ENCODE assay signal across 12 cellular contexts in the genomic region with DNA sequence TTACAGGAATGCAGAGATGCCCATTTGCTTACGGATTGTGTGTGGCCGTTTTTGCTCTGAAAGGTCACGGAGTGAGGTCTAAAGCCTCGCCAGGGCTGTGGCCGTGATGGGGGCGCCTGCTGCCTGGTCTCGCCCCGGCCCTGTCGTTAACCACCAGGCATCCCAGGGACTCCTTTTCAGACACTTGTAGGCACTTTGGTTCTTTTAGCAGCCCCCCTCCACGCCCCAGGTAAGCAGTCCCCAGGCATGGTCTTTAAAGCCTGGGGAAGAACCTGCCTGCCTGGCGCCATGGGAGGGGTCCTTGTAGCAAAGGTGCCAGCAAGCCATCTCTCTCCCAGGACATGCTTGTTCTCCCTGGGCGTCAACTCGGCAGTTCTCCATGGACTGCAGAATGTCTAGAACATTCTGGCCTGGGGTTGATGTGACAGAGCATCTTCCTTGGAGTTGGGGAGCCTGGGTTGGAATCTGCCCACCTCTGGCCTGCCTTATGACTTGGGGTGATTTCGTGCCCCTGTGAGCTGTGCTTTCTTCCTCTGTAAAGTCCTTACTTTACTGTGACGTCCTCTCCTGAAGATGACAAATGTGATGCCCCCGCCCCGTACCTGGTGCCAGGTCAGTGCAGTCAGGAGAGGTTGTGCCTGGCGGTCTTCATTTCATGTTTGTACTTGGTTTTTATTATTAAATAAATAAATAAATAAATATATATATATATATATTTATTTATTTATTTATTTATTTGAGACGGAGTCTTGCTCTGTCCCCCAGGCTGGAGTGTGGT. TPM values are rescaled to one million over a fixed set of nuclear protein-coding genes. Genes with fewer than 3 reads are reported as not detected.
DNase-seq lines count a peak whose midpoint lies in the region; ATAC-seq, FAIRE-seq and TF ChIP-seq lines count a peak whose summit lies in the region.
"Had no signal": no experiment of that assay in that cellular context is flagged by ENCODE, and none has a peak within 500 bp of the region (broad histone marks: within the 10 kb centered on the region; RNA-seq: fewer than 3 reads in every experiment).

No MANE protein-coding gene starts in this region.

- peak overlapping the region; percentile 93 for H3K4me3 ChIP-seq in GM12878
- H3K4me3 ChIP-seq: uterus had no signal

- BruUV-seq in GM12878 (replicated peaks; lab: Mats Ljungman, UMichigan): no TSS peak

- peaks cover 38% of the 10 kb centered on the region for H3K4me1 Mint-ChIP-seq in activated naive CD4-positive, alpha-beta T cell treated with anti-CD3 and anti-CD28 coated beads, Interleukin-2, amount 10 ng/mL, durations not matched to agents 7 days and 5 days
- H3K4me1 Mint-ChIP-seq in stimulated activated naive CD8-positive, alpha-beta T cell treated with anti-CD3 and anti-CD28 coated beads, Interleukin-15, amount 100 ng/mL, for 72 hours: peaks cover 53% of the 10 kb centered on the region

- intact Hi-C loops in GM12878 (cut with micrococcal nuclease; ENCODE audit: unreplicated experiment): loop anchor here (10.0 kb wide), 1 partner anchor 153 kb away; the partner anchor contains the start of genes CEMP1 and PDPK1

- peak overlapping the region; percentile 42 for H3K9ac ChIP-seq in GM12878 (ENCODE audit: control insufficient read depth, insufficient read depth, low read length)

- TF ChIP-seq POLR2A in GM12878 (IDR thresholded peaks at IDR 0.05; ENCODE audit: low read depth, low read length): no peak

- no peak overlapping the region for H2AFZ ChIP-seq in GM12878 (ENCODE audit: control insufficient read depth, low read depth, low read length)

- H4K20me1 ChIP-seq in GM12878 (ENCODE audit: control insufficient read depth, insufficient read depth): peaks cover 7% of the 10 kb centered on the region; the same call in 1 of the 2 replicates

- H3K36me3 ChIP-seq in GM12878 (ENCODE audit: control insufficient read depth in 2 of 2, insufficient read depth in 2 of 2, low read length in 1 of 2): peaks cover 0 to 13% of the 10 kb centered on the region in 2 experiments; a peak in 2 of 4 replicates
- H3K36me3 ChIP-seq: uterus had no signal

- no peaks in the 10 kb centered on the region for H3K9me3 ChIP-seq in GM12878 (replicated peaks; ENCODE audit: control insufficient read depth, insufficient read depth, low read length)
- H3K9me3 ChIP-seq: uterus had no signal

- WGBS in GM12878 (ENCODE audit: insufficient coverage, insufficient replicate concordance, low lambda C conversion rate, missing lambda C conversion rate): 27% methylated on average over 19 of the region's 19 CpGs

- H3K36me3 Mint-ChIP-seq in activated naive CD4-positive, alpha-beta T cell treated with anti-CD3 and anti-CD28 coated beads, Interleukin-2, amount 10 ng/mL, durations not matched to agents 7 days and 5 days: peaks cover 13% of the 10 kb centered on the region

- H3K4me1 ChIP-seq in GM12878 (ENCODE audit: control insufficient read depth, insufficient read depth, low read length): peaks cover 6% of the 10 kb centered on the region

- H3K27ac ChIP-seq in GM12878 (ENCODE audit: control insufficient read depth, insufficient read depth): peak overlapping the region; percentile 75
- H3K27ac ChIP-seq: uterus had no signal

- no peak for DNase-seq in activated naive CD4-positive, alpha-beta T cell treated with anti-CD3 and anti-CD28 coated beads, Interleukin-2, amount 10 ng/mL, durations not matched to agents 7 days and 5 days
- DNase-seq in activated naive CD4-positive, alpha-beta T cell treated with Interleukin-2 at 50 U/mL for 16 hours: no peak
- DNase-seq in HuH-7.5 (ENCODE audit: low spot score): peak; percentile 3
- DNase-seq in GM12878 (ENCODE audit: low read depth, low spot score): no peak
- DNase-seq in stimulated activated naive CD8-positive, alpha-beta T cell treated with anti-CD3 and anti-CD28 coated beads, Interleukin-15, amount 100 ng/mL, for 72 hours: no peak
- DNase-seq in foreskin melanocyte: no peak
- DNase-seq in pons (ENCODE audit: low spot score): no peak
- DNase-seq: activated effector memory CD4-positive, alpha-beta T cell treated with Interleukin-2 at 50 U/mL for 16 hours; cerebellar nuclear complex; uterus had no signal

- no peak for TF ChIP-seq EP300 in GM12878 (IDR thresholded peaks at IDR 0.05; ENCODE audit: borderline replicate concordance in 1 of 2, control insufficient read depth in 1 of 2, low read depth in 2 of 2, low read length in 2 of 2)

- no peaks in the 10 kb centered on the region for H3K9me3 Mint-ChIP-seq in activated naive CD4-positive, alpha-beta T cell treated with anti-CD3 and anti-CD28 coated beads, Interleukin-2, amount 10 ng/mL, durations not matched to agents 7 days and 5 days
- no peaks in the 10 kb centered on the region for H3K9me3 Mint-ChIP-seq in stimulated activated naive CD8-positive, alpha-beta T cell treated with anti-CD3 and anti-CD28 coated beads, Interleukin-15, amount 100 ng/mL, for 72 hours

- in situ Hi-C loops in GM12878 (cut with MboI): no loop called here

- RAD21 ChIA-PET in GM12878 (lab: Charles Lee; ENCODE audit: unreplicated experiment): interaction anchor here (0.8 to 1.3 kb wide), 3 partner anchors 14 to 30 kb away, joined by 3 to 4 read pairs (median 4); no protein-coding TSS in a partner anchor

- SMC1A ChIA-PET in GM12878 (lab: Charles Lee; ENCODE audit: uncharacterized antibody, unreplicated experiment): interaction anchor here (1.3 kb wide), 1 partner anchor 31 kb away, joined by 3 read pairs; no protein-coding TSS in a partner anchor

- no peak for FAIRE-seq in GM12878 (lab: Jason Lieb, UNC)
- FAIRE-seq: G401.6 had no signal

- no peaks in the 10 kb centered on the region for H3K27me3 Mint-ChIP-seq in activated naive CD4-positive, alpha-beta T cell treated with anti-CD3 and anti-CD28 coated beads, Interleukin-2, amount 10 ng/mL, durations not matched to agents 7 days and 5 days
- no peaks in the 10 kb centered on the region for H3K27me3 Mint-ChIP-seq in stimulated activated naive CD8-positive, alpha-beta T cell treated with anti-CD3 and anti-CD28 coated beads, Interleukin-15, amount 100 ng/mL, for 72 hours

- peak; percentile 1; the same call in 1 of the 3 replicates for ATAC-seq in GM12878
- no peak for ATAC-seq in stimulated activated naive CD8-positive, alpha-beta T cell treated with anti-CD3 and anti-CD28 coated beads, Interleukin-15, amount 100 ng/mL, for 72 hours
- no peak for ATAC-seq in GM18861 (IDR thresholded peaks at IDR 0.05; ENCODE audit: unreplicated experiment)

- CTCF ChIA-PET in activated naive CD4-positive, alpha-beta T cell treated with anti-CD3 and anti-CD28 coated beads, Interleukin-2, amount 10 ng/mL, durations not matched to agents 7 days and 5 days (lab: Charles Lee): no interaction called here
- CTCF ChIA-PET in GM12878 (lab: Yijun Ruan, JAX): no interaction called here

- no peak for TF ChIP-seq RAD21 in GM12878 (IDR thresholded peaks at IDR 0.05; ENCODE audit: insufficient read depth, low read depth, low read length)

- peak overlapping the region; percentile 59 for H3K4me3 Mint-ChIP-seq in activated naive CD4-positive, alpha-beta T cell treated with anti-CD3 and anti-CD28 coated beads, Interleukin-2, amount 10 ng/mL, durations not matched to agents 7 days and 5 days
- peak overlapping the region; percentile 81 to 82 for H3K4me3 Mint-ChIP-seq in stimulated activated naive CD8-positive, alpha-beta T cell treated with anti-CD3 and anti-CD28 coated beads, Interleukin-15, amount 100 ng/mL, for 72 hours

- no peak for TF ChIP-seq CTCF in GM12878 (IDR thresholded peaks at IDR 0.05 in 2 of 3, conservative IDR thresholded peaks at IDR 0.05 in 1 of 3; ENCODE audit: control insufficient read depth in 2 of 3, extremely low read depth in 1 of 3, insufficient read depth in 1 of 3, low read depth in 3 of 3, low read length in 3 of 3)

- peak overlapping the region; percentile 87 for H3K4me2 ChIP-seq in GM12878 (ENCODE audit: control insufficient read depth, insufficient read depth)

- POLR2A ChIA-PET in GM12878 (lab: Charles Lee): no interaction called here

- H3K79me2 ChIP-seq in GM12878 (ENCODE audit: control insufficient read depth, insufficient read depth, low read length): peaks cover 47% of the 10 kb centered on the region

- H3K27ac Mint-ChIP-seq in activated naive CD4-positive, alpha-beta T cell treated with anti-CD3 and anti-CD28 coated beads, Interleukin-2, amount 10 ng/mL, durations not matched to agents 7 days and 5 days: peak overlapping the region; percentile 89
- peak overlapping the region in 1 of 2 donors; percentile 12 for H3K27ac Mint-ChIP-seq in stimulated activated naive CD8-positive, alpha-beta T cell treated with anti-CD3 and anti-CD28 coated beads, Interleukin-15, amount 100 ng/mL, for 72 hours

- H3K27me3 ChIP-seq in GM12878 (replicated peaks in 1 of 2; ENCODE audit: control insufficient read depth in 2 of 2, insufficient read depth in 2 of 2, low read length in 1 of 2): no peaks in the 10 kb centered on the region
- H3K27me3 ChIP-seq: uterus had no signal

RNA-seq across cellular contexts. Expression of gene KCTD5, which starts 5.4 kb away (rescaled TPM):
- total RNA-seq in GM12878 (2013; cell fraction: nucleolus; rRNA removed): 17.9 and 27.0 TPM in 2 replicates
- total RNA-seq in GM12878 (2014; rRNA removed) (36.1 and 40.9 TPM in 2 replicates), GM12878 (2014; rRNA removed; fragmentation: Illumina TruSeq; extraction: Trizol) (24.1 and 24.2 TPM in 2 replicates), GM12878 (2021) (36.1 and 36.5 TPM in 2 replicates)
- polyA plus RNA-seq in GM12878 (2011; ENCODE audit: low read depth): 16.7 TPM
- polyA plus RNA-seq in GM12878 (2011; rRNA removed) (42.4 and 50.2 TPM in 2 replicates), GM12878 (2014; fragmentation: Illumina TruSeq; extraction: Trizol) (18.1 and 24.7 TPM in 2 replicates), GM12878 (2014; fragmentation: Nextera tagmentation; extraction: Ambion mirVana) (1 to 10 TPM in 1 of 2 experiments, under 1 TPM in 1; 0.58 to 3.0 TPM), GM12878 (2014; rRNA removed) (56.4 and 57.9 TPM in 2 replicates), GM12878 (2016; fragmentation: Nextera tagmentation; extraction: Ambion mirVana) (10 to 100 TPM; 38.1 to 42.3 TPM)
- 62.7 and 95.3 TPM in 2 replicates for polyA plus RNA-seq in GM12878 (2011; cell fraction: cytosol; rRNA removed)
- 42.2 and 48.1 TPM in 2 replicates for polyA plus RNA-seq in GM12878 (2011; cell fraction: nucleus; rRNA removed)
- polyA plus RNA-seq in GM12878 (2012): 23.3 and 35.2 TPM in 2 replicates
- polyA minus RNA-seq in GM12878 (2011; rRNA and poly(A)+ RNA removed): 34.3 and 36.0 TPM in 2 replicates
- 13.5 and 17.0 TPM in 2 replicates for polyA minus RNA-seq in GM12878 (2011; cell fraction: cytosol; rRNA and poly(A)+ RNA removed)
- polyA minus RNA-seq in GM12878 (2011; cell fraction: nucleus; rRNA and poly(A)+ RNA removed): 39.0 and 51.4 TPM in 2 replicates

RNA-seq across cellular contexts. Expression of gene PRSS27, which starts 32.3 kb away (rescaled TPM):
- 3.9 and 4.2 TPM in 2 replicates for total RNA-seq in GM12878 (2013; cell fraction: nucleolus; rRNA removed)
- total RNA-seq in GM12878 (2014; rRNA removed): 0.71 and 1.4 TPM in 2 replicates
- 0.27 and 0.37 TPM in 2 replicates for total RNA-seq in GM12878 (2014; rRNA removed; fragmentation: Illumina TruSeq; extraction: Trizol)
- total RNA-seq in GM12878 (2021): 0.97 and 1.8 TPM in 2 replicates
- 0.58 TPM for polyA plus RNA-seq in GM12878 (2011; ENCODE audit: low read depth)
- 0.49 and 0.65 TPM in 2 replicates for polyA plus RNA-seq in GM12878 (2011; rRNA removed)
- polyA plus RNA-seq in GM12878 (2011; cell fraction: cytosol; rRNA removed): 1.5 and 2.6 TPM in 2 replicates
- 4.2 and 4.3 TPM in 2 replicates for polyA plus RNA-seq in GM12878 (2011; cell fraction: nucleus; rRNA removed)
- 0.90 and 1.6 TPM in 2 replicates for polyA plus RNA-seq in GM12878 (2012)
- 0.18 TPM in 1 of 2 replicates, not detected in the other for polyA plus RNA-seq in GM12878 (2014; fragmentation: Illumina TruSeq; extraction: Trizol)
- not detected for polyA plus RNA-seq in GM12878 (2014; fragmentation: Nextera tagmentation; extraction: Ambion mirVana)
- 0.86 and 1.8 TPM in 2 replicates for polyA plus RNA-seq in GM12878 (2014; rRNA removed)
- polyA plus RNA-seq in GM12878 (2016; fragmentation: Nextera tagmentation; extraction: Ambion mirVana): under 1 TPM; 0.21 to 0.36 TPM
- polyA minus RNA-seq in GM12878 (2011; rRNA and poly(A)+ RNA removed): 0.37 and 1.6 TPM in 2 replicates
- polyA minus RNA-seq in GM12878 (2011; cell fraction: cytosol; rRNA and poly(A)+ RNA removed): 0.83 and 1.5 TPM in 2 replicates
- polyA minus RNA-seq in GM12878 (2011; cell fraction: nucleus; rRNA and poly(A)+ RNA removed): 0.60 and 1.1 TPM in 2 replicates
